ENCODE assay signal across 9 cellular contexts in genomic region chr16:69830534-69831211, GRCh38.
A peak's percentile ranks its signal among the peaks of the same experiment; 100 is the strongest.
DNase-seq lines count a peak whose midpoint lies in the region; ATAC-seq and TF ChIP-seq lines count a peak whose summit lies in the region.
"Had no signal": no experiment of that assay in that cellular context is flagged by ENCODE, and none has a peak within 500 bp of the region (broad histone marks: within the 10 kb centered on the region; RNA-seq: fewer than 3 reads in every experiment).

No MANE protein-coding gene starts in this region.

- no peak overlapping the region for H3K14ac ChIP-seq in H9 (ENCODE audit: insufficient read depth, low read length)

- H2BK5ac ChIP-seq in H9 (ENCODE audit: insufficient read length, low read length): no peak overlapping the region

- no peaks in the 10 kb centered on the region for H3K27me3 Mint-ChIP-seq in H9 (ENCODE audit: low read depth)

- H3K4me2 ChIP-seq in H9 (ENCODE audit: insufficient read depth, insufficient read length, low read length): no peak overlapping the region

- no peak overlapping the region for H3K23ac ChIP-seq in H9 (ENCODE audit: insufficient read length, low read depth, low read length)

- H3K23me2 ChIP-seq in H9 (ENCODE audit: insufficient read length, low read depth, low read length, poor library complexity, severe bottlenecking): no peaks in the 10 kb centered on the region

- no peaks in the 10 kb centered on the region for H3K79me2 ChIP-seq in H9 (ENCODE audit: insufficient read depth, low read length)

- H3K9ac ChIP-seq in H9 (ENCODE audit: extremely low read depth, insufficient read length, low read length) (no peak overlapping the region), adipocyte (ENCODE audit: low read length) (peak overlapping the region; percentile 6)

- no peak for TF ChIP-seq CTCF in H9 (conservative IDR thresholded peaks at IDR 0.05)

- H3K79me1 ChIP-seq in H9 (ENCODE audit: insufficient read depth, low read depth, low read length, poor library complexity, severe bottlenecking): no peaks in the 10 kb centered on the region

- H3K9me3 ChIP-seq in H9 (ENCODE audit: control insufficient read depth, low read depth, low read length) (no peaks in the 10 kb centered on the region), adipocyte (ENCODE audit: control insufficient read depth, low read length) (no peaks in the 10 kb centered on the region)

- no peak overlapping the region for H2AFZ ChIP-seq in H9 (ENCODE audit: low read length)

- H2AK5ac ChIP-seq in H9 (ENCODE audit: insufficient read length, low read length): no peak overlapping the region

- no peak overlapping the region for H2BK12ac ChIP-seq in H9 (ENCODE audit: insufficient read length, low read depth, low read length)

- H3K36me3 Mint-ChIP-seq in H9 (ENCODE audit: insufficient read depth in 1 of 3, low read depth in 3 of 3): peaks cover 0 to 2% (median 0%) of the 10 kb centered on the region in 3 experiments; a peak in 2 of 7 replicates
- H3K36me3 Mint-ChIP-seq in stimulated activated effector memory CD8-positive, alpha-beta T cell treated with anti-CD3 and anti-CD28 coated beads, Interleukin-12 subunit alpha, Interleukin-12 subunit beta, amount 100 ng/mL, for 72 hours: peaks cover 6% of the 10 kb centered on the region

- no peak for ATAC-seq in stimulated activated effector memory CD8-positive, alpha-beta T cell treated with anti-CD3 and anti-CD28 coated beads, Interleukin-12 subunit alpha, Interleukin-12 subunit beta, amount 100 ng/mL, for 72 hours
- ATAC-seq in HG02588 (IDR thresholded peaks at IDR 0.05; ENCODE audit: unreplicated experiment): no peak

- no peak overlapping the region for H3K4me3 Mint-ChIP-seq in H9
- H3K4me3 Mint-ChIP-seq in stimulated activated effector memory CD8-positive, alpha-beta T cell treated with anti-CD3 and anti-CD28 coated beads, Interleukin-12 subunit alpha, Interleukin-12 subunit beta, amount 100 ng/mL, for 72 hours: no peak overlapping the region

- no peak overlapping the region for H2BK120ac ChIP-seq in H9 (ENCODE audit: low read depth, low read length, poor library complexity, severe bottlenecking)

- no peak for DNase-seq in H9
- peak; percentile 2 for DNase-seq in adipocyte (ENCODE audit: low read depth)
- DNase-seq in kidney tubule cell (ENCODE audit: low spot score): peak; percentile 55
- no peak for DNase-seq in stimulated activated effector memory CD8-positive, alpha-beta T cell treated with anti-CD3 and anti-CD28 coated beads, Interleukin-12 subunit alpha, Interleukin-12 subunit beta, amount 100 ng/mL, for 72 hours (ENCODE audit: low spot score in 2 of 2)
- no peak for DNase-seq in NCI-H345 treated with DMSO at 0.1 percent for 48 hours (lab: John Stamatoyannopoulos, UW; ENCODE audit: unreplicated experiment)
- DNase-seq in occipital lobe (lab: John Stamatoyannopoulos, UW): no peak
- no peak for DNase-seq in epidermal melanocyte (ENCODE audit: insufficient read length, low spot score)
- DNase-seq: NCI-H1694 treated with DMSO at 0.1 percent for 48 hours had no signal

- H3K56ac ChIP-seq in H9 (ENCODE audit: insufficient read length, low read depth, low read length): no peak overlapping the region

- peaks cover 15 to 24% of the 10 kb centered on the region in 2 experiments for H3K4me1 Mint-ChIP-seq in H9
- peaks cover 24% of the 10 kb centered on the region for H3K4me1 Mint-ChIP-seq in stimulated activated effector memory CD8-positive, alpha-beta T cell treated with anti-CD3 and anti-CD28 coated beads, Interleukin-12 subunit alpha, Interleukin-12 subunit beta, amount 100 ng/mL, for 72 hours

- H4K5ac ChIP-seq in H9 (ENCODE audit: insufficient read length, low read depth, low read length): no peak overlapping the region

- no peak overlapping the region for H4K8ac ChIP-seq in H9 (replicated peaks; ENCODE audit: insufficient read length, low read depth, low read length)

- H3K9me3 Mint-ChIP-seq in H9: no peaks in the 10 kb centered on the region
- no peaks in the 10 kb centered on the region for H3K9me3 Mint-ChIP-seq in stimulated activated effector memory CD8-positive, alpha-beta T cell treated with anti-CD3 and anti-CD28 coated beads, Interleukin-12 subunit alpha, Interleukin-12 subunit beta, amount 100 ng/mL, for 72 hours

- H3K4ac ChIP-seq in H9 (ENCODE audit: low read depth, low read length): no peak overlapping the region

- no peak overlapping the region for H2BK20ac ChIP-seq in H9 (ENCODE audit: low read depth, low read length, poor library complexity, severe bottlenecking)

- H3K27ac ChIP-seq in H9 (ENCODE audit: insufficient read length, low read depth, low read length): no peak overlapping the region

- H3K4me3 ChIP-seq in adipocyte (ENCODE audit: low read length): no peak overlapping the region

- WGBS in H9 (ENCODE audit: extremely low coverage, insufficient read length, low lambda C conversion rate): no CpG with 5 or more reads among the region's 10 CpGs

- H3K27me3 ChIP-seq in H9 (ENCODE audit: insufficient read depth, low read length): no peaks in the 10 kb centered on the region
- no peaks in the 10 kb centered on the region for H3K27me3 ChIP-seq in adipocyte (replicated peaks; ENCODE audit: control insufficient read depth, insufficient read depth, low read length)

- no peak overlapping the region for H4K91ac ChIP-seq in H9 (ENCODE audit: insufficient read length, low read depth, low read length)

- H4K20me1 ChIP-seq in H9 (ENCODE audit: control insufficient read depth, insufficient read depth, insufficient read length): no peaks in the 10 kb centered on the region

- H3K18ac ChIP-seq in H9 (ENCODE audit: insufficient read length, low read depth, low read length): no peak overlapping the region

- H3T11ph ChIP-seq in H9 (ENCODE audit: low read length): no peak overlapping the region

- no peaks in the 10 kb centered on the region for H3K36me3 ChIP-seq in adipocyte (ENCODE audit: control insufficient read depth, insufficient read depth, low read length, severe bottlenecking)

- H2BK15ac ChIP-seq in H9 (ENCODE audit: low read depth, low read length): no peak overlapping the region

- H3K4me1 ChIP-seq in H9 (ENCODE audit: insufficient read depth, low read length): no peaks in the 10 kb centered on the region; the same call in 1 of the 2 replicates
- peaks cover 37% of the 10 kb centered on the region for H3K4me1 ChIP-seq in adipocyte (ENCODE audit: control insufficient read depth, insufficient read depth, low read length)

- peak overlapping the region; percentile 34 to 80 (median 68); a peak in 5 of 7 replicates for H3K27ac Mint-ChIP-seq in H9
- H3K27ac Mint-ChIP-seq in stimulated activated effector memory CD8-positive, alpha-beta T cell treated with anti-CD3 and anti-CD28 coated beads, Interleukin-12 subunit alpha, Interleukin-12 subunit beta, amount 100 ng/mL, for 72 hours: peak overlapping the region; percentile 71

Comparison
In these comparisons a context has a peak if more than half of its experiments do, and no peak if none do; other contexts are left out.
1. DNase-seq: peak in adipocyte (single experiment) and kidney tubule cell (single experiment); none in H9 (single experiment), stimulated activated effector memory CD8-positive, alpha-beta T cell treated with anti-CD3 and anti-CD28 coated beads, Interleukin-12 subunit alpha, Interleukin-12 subunit beta, amount 100 ng/mL, for 72 hours (0 of 2), NCI-H345 treated with DMSO at 0.1 percent for 48 hours (single experiment), occipital lobe (single experiment) and epidermal melanocyte (single experiment).